11 cellular contexts compared by ENCODE assay signal in genomic region chr16:85436636-85437160, GRCh38.
DNase-seq lines count a peak whose midpoint lies in the region; ATAC-seq and TF ChIP-seq lines count a peak whose summit lies in the region.
"Had no signal": no experiment of that assay in that cellular context is flagged by ENCODE, and none has a peak within 500 bp of the region (broad histone marks: within the 10 kb centered on the region; RNA-seq: fewer than 3 reads in every experiment).

No MANE protein-coding gene starts in this region.

- peaks cover 10% of the 10 kb centered on the region for H3K4me1 Mint-ChIP-seq in CD14-positive monocyte
- H3K4me1 Mint-ChIP-seq: naive B cell had no signal

- no peak overlapping the region for H3K4me3 Mint-ChIP-seq in CD14-positive monocyte
- H3K4me3 Mint-ChIP-seq: naive B cell had no signal

- no peak for TF ChIP-seq CTCF in fibroblast of the aortic adventitia (IDR thresholded peaks at IDR 0.05; ENCODE audit: insufficient read depth, low read length)
- TF ChIP-seq CTCF in neural cell (IDR thresholded peaks at IDR 0.05; ENCODE audit: poor library complexity, severe bottlenecking) = no peak
- no peak for TF ChIP-seq CTCF in CD14-positive monocyte (IDR thresholded peaks at IDR 0.05)

- H3F3A ChIP-seq in neural cell (ENCODE audit: insufficient read depth, low read length, poor library complexity, severe bottlenecking) = no peaks in the 10 kb centered on the region

- intact Hi-C loops in CD14-positive monocyte (cut with micrococcal nuclease) = no loop called here

- TF ChIP-seq RAD21 in neural cell (conservative IDR thresholded peaks at IDR 0.05) = no peak

- H3K4me3 ChIP-seq in fibroblast of the aortic adventitia (ENCODE audit: low read depth, low read length) (no peak overlapping the region), neural cell (ENCODE audit: low read length) (no peak overlapping the region)
- H3K4me3 ChIP-seq: SJSA1 had no signal

- no peaks in the 10 kb centered on the region for H3K9me2 ChIP-seq in neural cell (ENCODE audit: insufficient read depth, low read length)

- H3K4me2 ChIP-seq in neural cell (ENCODE audit: low read length) = no peak overlapping the region

- DNase-seq in AG20443 (ENCODE audit: low spot score) (peak; percentile 34), NCI-H524 (lab: John Stamatoyannopoulos, UW) (peak; percentile 96 to 98), fibroblast of the aortic adventitia (ENCODE audit: low read depth) (peak; percentile 15), NOMO-1 (lab: John Stamatoyannopoulos, UW; ENCODE audit: unreplicated experiment in 2 of 2) (no peak), CD14-positive monocyte (ENCODE audit: low spot score) (no peak)
- DNase-seq in activated T-cell treated with anti-CD3 and anti-CD28 coated beads, Interleukin-2, amount 50 U/mL, for 1 hour = no peak
- DNase-seq: activated T-cell treated with anti-CD3 and anti-CD28 coated beads, Interleukin-2, amount 50 U/mL, for 48 hours; naive B cell had no signal

- H2AFZ ChIP-seq in neural cell (ENCODE audit: low read depth, low read length) = no peak overlapping the region

- H3K36me3 ChIP-seq in neural cell (ENCODE audit: insufficient read depth, low read length) = no peaks in the 10 kb centered on the region

- peaks cover 0 to 2% (median 0%) of the 10 kb centered on the region in 7 donors for H3K9me3 Mint-ChIP-seq in CD14-positive monocyte
- H3K9me3 Mint-ChIP-seq: naive B cell had no signal

- peak overlapping the region; percentile 48 for H3K9ac ChIP-seq in neural cell (ENCODE audit: low read length)

- peaks cover 2 to 4% (median 3%) of the 10 kb centered on the region in 3 donors for H3K27me3 Mint-ChIP-seq in CD14-positive monocyte (ENCODE audit: low read depth in 3 of 3)

- H3K27ac ChIP-seq in neural cell (ENCODE audit: low read length) = no peak overlapping the region
- H3K27ac ChIP-seq: SJSA1 had no signal

- no peaks in the 10 kb centered on the region for H3K79me2 ChIP-seq in neural cell (replicated peaks; ENCODE audit: insufficient read depth, low read length)

- TF ChIP-seq EP300 in neural cell (conservative IDR thresholded peaks at IDR 0.05; ENCODE audit: poor library complexity, severe bottlenecking) = no peak

- no peaks in the 10 kb centered on the region for H3K27me3 ChIP-seq in neural cell (ENCODE audit: insufficient read depth, low read depth, low read length)
- H3K27me3 ChIP-seq: SJSA1 had no signal

- no peaks in the 10 kb centered on the region for H4K20me1 ChIP-seq in neural cell (ENCODE audit: insufficient read depth)

- ATAC-seq in GM18502 (IDR thresholded peaks at IDR 0.05; ENCODE audit: poor library complexity, unreplicated experiment) = no peak

- no peaks in the 10 kb centered on the region for H3K9me3 ChIP-seq in neural cell (ENCODE audit: low read length)
- H3K9me3 ChIP-seq: SJSA1 had no signal

- H3K27ac Mint-ChIP-seq in CD14-positive monocyte = no peak overlapping the region
- H3K27ac Mint-ChIP-seq: naive B cell had no signal

- H3K36me3 Mint-ChIP-seq in CD14-positive monocyte = no peaks in the 10 kb centered on the region
- H3K36me3 Mint-ChIP-seq: naive B cell had no signal

TF ChIP-seq in neural cell, 6 proteins besides CTCF, POLR2A, EP300 and RAD21:
- TF ChIP-seq SMC3 (conservative IDR thresholded peaks at IDR 0.05; ENCODE audit: poor library complexity) (no peak), MXI1 (conservative IDR thresholded peaks at IDR 0.05; ENCODE audit: poor library complexity, severe bottlenecking) (no peak), REST (IDR thresholded peaks at IDR 0.05; ENCODE audit: borderline replicate concordance) (no peak), POLR2AphosphoS5 (IDR thresholded peaks at IDR 0.05) (no peak), EZH2 (IDR thresholded peaks at IDR 0.05; ENCODE audit: borderline replicate concordance, insufficient read depth, low read length, poor library complexity, severe bottlenecking) (no peak)

Comparison
In these comparisons a context has a peak if more than half of its experiments do, and no peak if none do; other contexts are left out.
1. DNase-seq: peak in AG20443 (single experiment), NCI-H524 (2 of 2) and fibroblast of the aortic adventitia (single experiment); none in NOMO-1 (0 of 2), CD14-positive monocyte (single experiment) and activated T-cell treated with anti-CD3 and anti-CD28 coated beads, Interleukin-2, amount 50 U/mL, for 1 hour (single experiment).